1 cellular context compared by ENCODE assay signal in the genomic region with DNA sequence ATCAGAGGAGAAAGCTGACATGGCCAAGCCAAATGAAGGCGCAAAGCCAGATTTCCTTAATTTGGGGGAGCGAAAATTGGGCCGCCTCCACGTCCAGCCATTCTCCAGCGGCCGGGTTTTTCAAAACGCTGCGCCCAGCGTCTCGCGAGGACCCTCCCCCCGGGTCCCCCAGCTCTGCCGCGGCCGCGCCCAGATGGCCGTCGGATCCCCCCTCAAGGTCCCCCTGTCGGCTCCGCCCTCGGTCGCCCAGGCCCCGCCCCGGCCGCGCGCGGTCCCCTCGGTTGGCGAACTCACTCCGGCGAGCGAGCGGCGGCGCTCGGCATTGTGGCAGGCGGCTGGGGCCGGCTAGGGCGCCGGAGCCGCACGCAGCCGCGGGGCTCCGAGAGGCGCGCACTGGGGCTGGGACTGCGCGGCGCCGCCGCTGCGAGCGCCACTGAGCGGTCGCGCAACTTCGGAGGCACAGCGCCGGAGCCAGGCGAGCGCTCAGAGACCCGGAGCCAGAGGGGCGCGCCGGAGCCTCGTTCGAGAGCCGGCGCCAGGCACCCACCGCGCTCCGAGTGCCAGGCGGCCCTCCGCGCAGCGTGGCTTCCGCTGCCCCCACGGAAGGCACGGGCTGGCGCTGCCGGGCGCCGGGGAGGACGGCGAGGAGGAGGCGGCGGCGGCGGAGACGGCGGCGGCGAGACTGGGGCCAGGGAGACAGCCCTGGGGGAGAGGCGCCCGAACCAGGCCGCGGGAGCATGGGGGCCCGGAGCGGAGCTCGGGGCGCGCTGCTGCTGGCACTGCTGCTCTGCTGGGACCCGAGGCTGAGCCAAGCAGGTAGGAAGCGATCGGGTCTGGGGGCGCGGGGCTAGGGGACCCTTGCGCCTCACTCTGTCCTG.
A peak's percentile ranks its signal among the peaks of the same experiment; 100 is the strongest.
TF ChIP-seq lines count a peak whose summit lies in the region.

UNC5B (plus strand) TSS at position 322 of the 878 bp plus-strand sequence; CDS start at position 738, 416 bp downstream.

TF ChIP-seq in K562, 482 proteins besides CTCF, POLR2A, EP300 and RAD21 (continued from another document and continues in another):
- TF ChIP-seq, protein P1, sequence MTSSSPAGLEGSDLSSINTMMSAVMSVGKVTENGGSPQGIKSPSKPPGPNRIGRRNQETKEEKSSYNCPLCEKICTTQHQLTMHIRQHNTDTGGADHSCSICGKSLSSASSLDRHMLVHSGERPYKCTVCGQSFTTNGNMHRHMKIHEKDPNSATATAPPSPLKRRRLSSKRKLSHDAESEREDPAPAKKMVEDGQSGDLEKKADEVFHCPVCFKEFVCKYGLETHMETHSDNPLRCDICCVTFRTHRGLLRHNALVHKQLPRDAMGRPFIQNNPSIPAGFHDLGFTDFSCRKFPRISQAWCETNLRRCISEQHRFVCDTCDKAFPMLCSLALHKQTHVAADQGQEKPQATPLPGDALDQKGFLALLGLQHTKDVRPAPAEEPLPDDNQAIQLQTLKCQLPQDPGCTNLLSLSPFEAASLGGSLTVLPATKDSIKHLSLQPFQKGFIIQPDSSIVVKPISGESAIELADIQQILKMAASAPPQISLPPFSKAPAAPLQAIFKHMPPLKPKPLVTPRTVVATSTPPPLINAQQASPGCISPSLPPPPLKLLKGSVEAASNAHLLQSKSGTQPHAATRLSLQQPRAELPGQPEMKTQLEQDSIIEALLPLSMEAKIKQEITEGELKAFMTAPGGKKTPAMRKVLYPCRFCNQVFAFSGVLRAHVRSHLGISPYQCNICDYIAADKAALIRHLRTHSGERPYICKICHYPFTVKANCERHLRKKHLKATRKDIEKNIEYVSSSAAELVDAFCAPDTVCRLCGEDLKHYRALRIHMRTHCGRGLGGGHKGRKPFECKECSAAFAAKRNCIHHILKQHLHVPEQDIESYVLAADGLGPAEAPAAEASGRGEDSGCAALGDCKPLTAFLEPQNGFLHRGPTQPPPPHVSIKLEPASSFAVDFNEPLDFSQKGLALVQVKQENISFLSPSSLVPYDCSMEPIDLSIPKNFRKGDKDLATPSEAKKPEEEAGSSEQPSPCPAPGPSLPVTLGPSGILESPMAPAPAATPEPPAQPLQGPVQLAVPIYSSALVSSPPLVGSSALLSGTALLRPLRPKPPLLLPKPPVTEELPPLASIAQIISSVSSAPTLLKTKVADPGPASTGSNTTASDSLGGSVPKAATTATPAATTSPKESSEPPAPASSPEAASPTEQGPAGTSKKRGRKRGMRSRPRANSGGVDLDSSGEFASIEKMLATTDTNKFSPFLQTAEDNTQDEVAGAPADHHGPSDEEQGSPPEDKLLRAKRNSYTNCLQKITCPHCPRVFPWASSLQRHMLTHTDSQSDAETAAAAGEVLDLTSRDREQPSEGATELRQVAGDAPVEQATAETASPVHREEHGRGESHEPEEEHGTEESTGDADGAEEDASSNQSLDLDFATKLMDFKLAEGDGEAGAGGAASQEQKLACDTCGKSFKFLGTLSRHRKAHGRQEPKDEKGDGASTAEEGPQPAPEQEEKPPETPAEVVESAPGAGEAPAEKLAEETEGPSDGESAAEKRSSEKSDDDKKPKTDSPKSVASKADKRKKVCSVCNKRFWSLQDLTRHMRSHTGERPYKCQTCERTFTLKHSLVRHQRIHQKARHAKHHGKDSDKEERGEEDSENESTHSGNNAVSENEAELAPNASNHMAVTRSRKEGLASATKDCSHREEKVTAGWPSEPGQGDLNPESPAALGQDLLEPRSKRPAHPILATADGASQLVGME (CRISPR knock-in tag; IDR thresholded peaks at IDR 0.05), result 0 out of 2 replicates have a peak, but pooled peaks have one; percentile 52
- TF ChIP-seq SREBF2 (CRISPR knock-in tag; IDR thresholded peaks at IDR 0.05), result no peak
- TF ChIP-seq ZNF76 (CRISPR knock-in tag; IDR thresholded peaks at IDR 0.05; ENCODE audit: borderline replicate concordance), result 0 out of 2 replicates have a peak, but pooled peaks have one; percentile 13
- TF ChIP-seq, protein P2, sequence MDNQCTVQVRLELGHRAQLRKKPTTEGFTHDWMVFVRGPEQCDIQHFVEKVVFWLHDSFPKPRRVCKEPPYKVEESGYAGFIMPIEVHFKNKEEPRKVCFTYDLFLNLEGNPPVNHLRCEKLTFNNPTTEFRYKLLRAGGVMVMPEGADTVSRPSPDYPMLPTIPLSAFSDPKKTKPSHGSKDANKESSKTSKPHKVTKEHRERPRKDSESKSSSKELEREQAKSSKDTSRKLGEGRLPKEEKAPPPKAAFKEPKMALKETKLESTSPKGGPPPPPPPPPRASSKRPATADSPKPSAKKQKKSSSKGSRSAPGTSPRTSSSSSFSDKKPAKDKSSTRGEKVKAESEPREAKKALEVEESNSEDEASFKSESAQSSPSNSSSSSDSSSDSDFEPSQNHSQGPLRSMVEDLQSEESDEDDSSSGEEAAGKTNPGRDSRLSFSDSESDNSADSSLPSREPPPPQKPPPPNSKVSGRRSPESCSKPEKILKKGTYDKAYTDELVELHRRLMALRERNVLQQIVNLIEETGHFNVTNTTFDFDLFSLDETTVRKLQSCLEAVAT (IDR thresholded peaks at IDR 0.05), result no peak
- TF ChIP-seq, protein P3, sequence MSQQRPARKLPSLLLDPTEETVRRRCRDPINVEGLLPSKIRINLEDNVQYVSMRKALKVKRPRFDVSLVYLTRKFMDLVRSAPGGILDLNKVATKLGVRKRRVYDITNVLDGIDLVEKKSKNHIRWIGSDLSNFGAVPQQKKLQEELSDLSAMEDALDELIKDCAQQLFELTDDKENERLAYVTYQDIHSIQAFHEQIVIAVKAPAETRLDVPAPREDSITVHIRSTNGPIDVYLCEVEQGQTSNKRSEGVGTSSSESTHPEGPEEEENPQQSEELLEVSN (IDR thresholded peaks at IDR 0.05; ENCODE audit: borderline replicate concordance in 1 of 2, extremely low read depth in 1 of 2, insufficient read depth in 1 of 2, insufficient read length in 1 of 2, low read depth in 1 of 2, low read length in 1 of 2, poor library complexity in 1 of 2, severe bottlenecking in 1 of 2), result peak in 1 of 2 experiments; percentile 63
- TF ChIP-seq NRF1 (conservative IDR thresholded peaks at IDR 0.05 in 1 of 2, IDR thresholded peaks at IDR 0.05 in 1 of 2), result peak in 1 of 2 experiments; percentile 85; a peak in 2 of 4 replicates
- TF ChIP-seq KLF16 (IDR thresholded peaks at IDR 0.05), result no peak
- TF ChIP-seq L3MBTL2 (IDR thresholded peaks at IDR 0.05), result peak; percentile 74
- no peak for TF ChIP-seq TFE3 (CRISPR knock-in tag; IDR thresholded peaks at IDR 0.05)
- no peak for TF ChIP-seq ZEB2 (IDR thresholded peaks at IDR 0.05)
- 0 out of 2 replicates have a peak, but pooled peaks have one; percentile 25 for TF ChIP-seq ELF1 (tag; IDR thresholded peaks at IDR 0.05)
- TF ChIP-seq NR2C2 (CRISPR knock-in tag; IDR thresholded peaks at IDR 0.05), result no peak
- peak; percentile 22; the same call in 1 of the 2 replicates for TF ChIP-seq NR2C2 (tag; IDR thresholded peaks at IDR 0.05)
- peak; percentile 98 for TF ChIP-seq SMAD4 (CRISPR knock-in tag; conservative IDR thresholded peaks at IDR 0.05)
- peak; percentile 95 for TF ChIP-seq CCNT2 (IDR thresholded peaks at IDR 0.05; ENCODE audit: borderline replicate concordance, extremely low read depth, insufficient read length, low read depth, low read length)
- no peak for TF ChIP-seq CREBBP (IDR thresholded peaks at IDR 0.05; ENCODE audit: low read depth, low read length)
- peak in 1 of 2 experiments; percentile 29; a peak in 1 of 4 replicates for TF ChIP-seq TEAD1 (CRISPR knock-in tag; IDR thresholded peaks at IDR 0.05)
- peak; percentile 68; the same call in 1 of the 2 replicates for TF ChIP-seq ZNF24 (IDR thresholded peaks at IDR 0.05)
- no peak for TF ChIP-seq ZNF408 (CRISPR knock-in tag; IDR thresholded peaks at IDR 0.05; ENCODE audit: low read depth)
- TF ChIP-seq, protein P4, sequence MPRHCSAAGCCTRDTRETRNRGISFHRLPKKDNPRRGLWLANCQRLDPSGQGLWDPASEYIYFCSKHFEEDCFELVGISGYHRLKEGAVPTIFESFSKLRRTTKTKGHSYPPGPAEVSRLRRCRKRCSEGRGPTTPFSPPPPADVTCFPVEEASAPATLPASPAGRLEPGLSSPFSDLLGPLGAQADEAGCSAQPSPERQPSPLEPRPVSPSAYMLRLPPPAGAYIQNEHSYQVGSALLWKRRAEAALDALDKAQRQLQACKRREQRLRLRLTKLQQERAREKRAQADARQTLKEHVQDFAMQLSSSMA (CRISPR knock-in tag; IDR thresholded peaks at IDR 0.05), result peak; percentile 15; the same call in 1 of the 2 replicates
- TF ChIP-seq ZBTB17 (CRISPR knock-in tag; IDR thresholded peaks at IDR 0.05), result peak; percentile 50; the same call in 1 of the 2 replicates
- peak; percentile 89 for TF ChIP-seq POLR2G (IDR thresholded peaks at IDR 0.05; ENCODE audit: low read depth, low read length)
- TF ChIP-seq KDM5B (IDR thresholded peaks at IDR 0.05; ENCODE audit: insufficient replicate concordance, low read depth, low read length), result peak; percentile 66
- 0 out of 2 replicates have a peak, but pooled peaks have one; percentile 20 for TF ChIP-seq ZNF282 (CRISPR knock-in tag; IDR thresholded peaks at IDR 0.05)
- TF ChIP-seq SRF (CRISPR knock-in tag; IDR thresholded peaks at IDR 0.05), result peak in 1 of 2 experiments; percentile 55; a peak in 1 of 4 replicates
- TF ChIP-seq, protein P5, sequence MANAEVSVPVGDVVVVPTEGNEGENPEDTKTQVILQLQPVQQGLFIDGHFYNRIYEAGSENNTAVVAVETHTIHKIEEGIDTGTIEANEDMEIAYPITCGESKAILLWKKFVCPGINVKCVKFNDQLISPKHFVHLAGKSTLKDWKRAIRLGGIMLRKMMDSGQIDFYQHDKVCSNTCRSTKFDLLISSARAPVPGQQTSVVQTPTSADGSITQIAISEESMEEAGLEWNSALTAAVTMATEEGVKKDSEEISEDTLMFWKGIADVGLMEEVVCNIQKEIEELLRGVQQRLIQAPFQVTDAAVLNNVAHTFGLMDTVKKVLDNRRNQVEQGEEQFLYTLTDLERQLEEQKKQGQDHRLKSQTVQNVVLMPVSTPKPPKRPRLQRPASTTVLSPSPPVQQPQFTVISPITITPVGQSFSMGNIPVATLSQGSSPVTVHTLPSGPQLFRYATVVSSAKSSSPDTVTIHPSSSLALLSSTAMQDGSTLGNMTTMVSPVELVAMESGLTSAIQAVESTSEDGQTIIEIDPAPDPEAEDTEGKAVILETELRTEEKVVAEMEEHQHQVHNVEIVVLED (CRISPR knock-in tag; IDR thresholded peaks at IDR 0.05), result peak; percentile 58
- TF ChIP-seq PHF8 (IDR thresholded peaks at IDR 0.05; ENCODE audit: borderline replicate concordance, low read length), result peak; percentile 36; the same call in 1 of the 2 replicates
- TF ChIP-seq CHD1 (IDR thresholded peaks at IDR 0.05; ENCODE audit: low read length), result peak; percentile 44
- TF ChIP-seq PCBP1 (IDR thresholded peaks at IDR 0.05; ENCODE audit: low read depth, low read length, poor library complexity, severe bottlenecking), result no peak
